8 cellular contexts compared by ENCODE assay signal in genomic region chr9:121367651-121368510, GRCh38. TPM values are rescaled to one million over a fixed set of nuclear protein-coding genes. Genes with fewer than 3 reads are reported as not detected.
DNase-seq lines count a peak whose midpoint lies in the region; ATAC-seq, FAIRE-seq and TF ChIP-seq lines count a peak whose summit lies in the region.

No MANE protein-coding gene starts in this region.

- peaks cover 57% of the 10 kb centered on the region for H3K4me1 ChIP-seq in mononuclear cell (ENCODE audit: insufficient read depth, low read length)

- peaks cover 4% of the 10 kb centered on the region for H3K9me3 Mint-ChIP-seq in stimulated activated naive CD8-positive, alpha-beta T cell treated with anti-CD3 and anti-CD28 coated beads, Interleukin-15, Interleukin-2, amounts not matched to agents 100 ng/mL and 50 ng/mL, for 24 hours

- FAIRE-seq in bronchial epithelial cell (lab: Jason Lieb, UNC) = no peak

- H3K4me3 ChIP-seq in bronchial epithelial cell (ENCODE audit: low read depth, low read length) (peak overlapping the region; percentile 94), mononuclear cell (ENCODE audit: low read length) (peak overlapping the region; percentile 75)

- no peak for TF ChIP-seq CTCF in bronchial epithelial cell (IDR thresholded peaks at IDR 0.05; ENCODE audit: insufficient read depth, low read length, severe bottlenecking)

- no peaks in the 10 kb centered on the region for H3K27me3 Mint-ChIP-seq in stimulated activated naive CD8-positive, alpha-beta T cell treated with anti-CD3 and anti-CD28 coated beads, Interleukin-15, Interleukin-2, amounts not matched to agents 100 ng/mL and 50 ng/mL, for 24 hours

- H3K36me3 Mint-ChIP-seq in stimulated activated naive CD8-positive, alpha-beta T cell treated with anti-CD3 and anti-CD28 coated beads, Interleukin-15, Interleukin-2, amounts not matched to agents 100 ng/mL and 50 ng/mL, for 24 hours (ENCODE audit: low read depth) = peaks cover 20% of the 10 kb centered on the region

- no peak overlapping the region for H3K27ac Mint-ChIP-seq in stimulated activated naive CD8-positive, alpha-beta T cell treated with anti-CD3 and anti-CD28 coated beads, Interleukin-15, Interleukin-2, amounts not matched to agents 100 ng/mL and 50 ng/mL, for 24 hours

- peak overlapping the region; percentile 88 for H3K4me3 Mint-ChIP-seq in stimulated activated naive CD8-positive, alpha-beta T cell treated with anti-CD3 and anti-CD28 coated beads, Interleukin-15, Interleukin-2, amounts not matched to agents 100 ng/mL and 50 ng/mL, for 24 hours

- H3K9me3 ChIP-seq in mononuclear cell (ENCODE audit: low read depth, low read length) = no peaks in the 10 kb centered on the region

- H3K36me3 ChIP-seq in bronchial epithelial cell (ENCODE audit: control insufficient read depth, insufficient read depth, low read length) = peaks cover 4% of the 10 kb centered on the region

- ATAC-seq in stimulated activated naive CD8-positive, alpha-beta T cell treated with anti-CD3 and anti-CD28 coated beads, Interleukin-15, Interleukin-2, amounts not matched to agents 100 U/mL and 50 U/mL, for 24 hours = no peak
- no peak for ATAC-seq in HG03175 (IDR thresholded peaks at IDR 0.05; ENCODE audit: unreplicated experiment)

- H3K4me1 Mint-ChIP-seq in stimulated activated naive CD8-positive, alpha-beta T cell treated with anti-CD3 and anti-CD28 coated beads, Interleukin-15, Interleukin-2, amounts not matched to agents 100 ng/mL and 50 ng/mL, for 24 hours (ENCODE audit: low read depth) = peaks cover 64% of the 10 kb centered on the region

- H3K27me3 ChIP-seq in bronchial epithelial cell (ENCODE audit: control insufficient read depth, insufficient read depth, low read length) (no peaks in the 10 kb centered on the region), mononuclear cell (ENCODE audit: insufficient read depth, low read length) (no peaks in the 10 kb centered on the region)

- no peak for DNase-seq in stimulated activated naive CD8-positive, alpha-beta T cell treated with anti-CD3 and anti-CD28 coated beads, Interleukin-15, Interleukin-2, amounts not matched to agents 100 U/mL and 50 U/mL, for 24 hours
- DNase-seq in bronchial epithelial cell (ENCODE audit: low read depth) (peak; percentile 27), HPDE6-E6E7 (ENCODE audit: extremely low spot score) (no peak), H4 (ENCODE audit: low spot score) (no peak), NCI-H2029 treated with DMSO at 0.1 percent for 48 hours (lab: John Stamatoyannopoulos, UW) (no peak)

RNA-seq across cellular contexts. Expression of gene STOM, which starts 2.2 kb away (rescaled TPM):
- 215 and 356 TPM in 2 replicates for total RNA-seq in bronchial epithelial cell
- 82.3 TPM for total RNA-seq in mononuclear cell
- total RNA-seq in H4 (2014; rRNA removed; shearing (Covaris generic)) = 38.2 and 47.0 TPM in 2 replicates
